In genomic region chr7:106110885-106111670, GRCh38 we compare ENCODE assay signal across 1 cellular context.
TF ChIP-seq lines count a peak whose summit lies in the region.

No MANE protein-coding gene starts in this region.

TF ChIP-seq in K562, 482 proteins besides CTCF, POLR2A, EP300 and RAD21 (continued from another document):
- no peak for TF ChIP-seq REST (CRISPR knock-in tag; IDR thresholded peaks at IDR 0.05; ENCODE audit: low read depth)
- no peak for TF ChIP-seq NEUROD1 (IDR thresholded peaks at IDR 0.05; ENCODE audit: borderline replicate concordance, low read depth, low read length, partially characterized antibody)
- no peak for TF ChIP-seq TAF7 (tag; IDR thresholded peaks at IDR 0.05)
- TF ChIP-seq ESRRA (IDR thresholded peaks at IDR 0.05; ENCODE audit: borderline replicate concordance, low read depth), result no peak
- 0 out of 2 replicates have a peak, but pooled peaks have one; percentile 7 for TF ChIP-seq DPF2 (IDR thresholded peaks at IDR 0.05)
- no peak for TF ChIP-seq BCLAF1 (IDR thresholded peaks at IDR 0.05; ENCODE audit: borderline replicate concordance in 1 of 2, control insufficient read depth in 1 of 2, low read depth in 2 of 2, low read length in 1 of 2)
- peak; percentile 24; the same call in 1 of the 2 replicates for TF ChIP-seq MAFG (tag; conservative IDR thresholded peaks at IDR 0.05)
- no peak for TF ChIP-seq NCOA4 (IDR thresholded peaks at IDR 0.05; ENCODE audit: partially characterized antibody)
- no peak for TF ChIP-seq ZNF518B (CRISPR knock-in tag; IDR thresholded peaks at IDR 0.05)
- no peak for TF ChIP-seq TCF7L2 (IDR thresholded peaks at IDR 0.05; ENCODE audit: low read depth, low read length)
- peak; percentile 47 for TF ChIP-seq ELF1 (tag; IDR thresholded peaks at IDR 0.05)
- no peak for TF ChIP-seq KLF10 (CRISPR knock-in tag; IDR thresholded peaks at IDR 0.05)
- 0 out of 4 replicates have a peak, but pooled peaks of 1 of the 2 experiments have one; percentile 35 for TF ChIP-seq MNT (conservative IDR thresholded peaks at IDR 0.05)
- TF ChIP-seq HNRNPLL (IDR thresholded peaks at IDR 0.05; ENCODE audit: low read depth, low read length, poor library complexity, severe bottlenecking), result no peak
- no peak for TF ChIP-seq CEBPG (CRISPR knock-in tag; IDR thresholded peaks at IDR 0.05)
- TF ChIP-seq CEBPG (tag; conservative IDR thresholded peaks at IDR 0.05 in 1 of 2, IDR thresholded peaks at IDR 0.05 in 1 of 2), result peak in 1 of 2 experiments; percentile 63; a peak in 2 of 4 replicates
- no peak for TF ChIP-seq TCF15 (CRISPR knock-in tag; IDR thresholded peaks at IDR 0.05)
- TF ChIP-seq MCM5 (IDR thresholded peaks at IDR 0.05; ENCODE audit: low read depth), result no peak
- TF ChIP-seq ELF2 (CRISPR knock-in tag; IDR thresholded peaks at IDR 0.05), result 0 out of 2 replicates have a peak, but pooled peaks have one; percentile 52
- no peak for TF ChIP-seq ZKSCAN3 (CRISPR knock-in tag; IDR thresholded peaks at IDR 0.05)
- TF ChIP-seq CHD1 (IDR thresholded peaks at IDR 0.05; ENCODE audit: low read length), result peak; percentile 21
- TF ChIP-seq CHD2 (IDR thresholded peaks at IDR 0.05; ENCODE audit: low read depth, low read length), result no peak
- TF ChIP-seq HCFC1 (IDR thresholded peaks at IDR 0.05; ENCODE audit: low read depth, low read length), result no peak
- TF ChIP-seq BACH1 (tag; IDR thresholded peaks at IDR 0.05), result 0 out of 2 replicates have a peak, but pooled peaks have one; percentile 34
- 0 out of 2 replicates have a peak, but pooled peaks have one; percentile 50 for TF ChIP-seq FOXK1 (CRISPR knock-in tag; IDR thresholded peaks at IDR 0.05; ENCODE audit: borderline replicate concordance)
- TF ChIP-seq DNMT1 (IDR thresholded peaks at IDR 0.05), result 0 out of 2 replicates have a peak, but pooled peaks have one; percentile 54
- TF ChIP-seq ZBTB2 (IDR thresholded peaks at IDR 0.05), result no peak
- no peak for TF ChIP-seq NFYB (IDR thresholded peaks at IDR 0.05; ENCODE audit: extremely low read depth, insufficient read length)
- no peak for TF ChIP-seq ATF3 (IDR thresholded peaks at IDR 0.05)
- no peak for TF ChIP-seq ATF3 (CRISPR knock-in tag; conservative IDR thresholded peaks at IDR 0.05)
- TF ChIP-seq RBM22 (IDR thresholded peaks at IDR 0.05; ENCODE audit: low read depth, low read length, poor library complexity, severe bottlenecking), result no peak
- TF ChIP-seq AFF1 (IDR thresholded peaks at IDR 0.05; ENCODE audit: low read depth in 1 of 2, partially characterized antibody in 2 of 2), result peak; percentile 15 to 50
- no peak for TF ChIP-seq CREB1 (IDR thresholded peaks at IDR 0.05)
- no peak for TF ChIP-seq CREB1 (CRISPR knock-in tag; IDR thresholded peaks at IDR 0.05)
- TF ChIP-seq NKRF (IDR thresholded peaks at IDR 0.05; ENCODE audit: borderline replicate concordance), result no peak
